In the genomic region with DNA sequence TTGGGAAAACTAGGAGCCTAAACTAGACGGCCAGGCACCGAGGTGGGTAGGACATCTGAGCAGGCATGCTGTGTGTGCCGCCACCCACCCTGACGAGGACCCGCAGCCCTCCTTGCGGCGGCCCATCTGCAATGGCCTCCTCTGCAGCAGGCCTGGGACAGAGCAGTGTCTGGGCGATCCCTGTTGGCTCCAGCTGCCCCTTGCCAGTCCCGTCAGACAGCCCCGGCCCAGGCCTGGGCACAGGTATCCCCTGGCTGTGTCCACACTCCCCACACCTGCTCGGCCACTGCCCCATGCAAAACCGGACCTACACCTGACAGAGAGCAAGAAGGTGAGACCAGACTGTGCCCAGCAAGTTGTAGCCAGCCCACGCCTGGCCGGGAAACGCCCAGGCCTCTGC, we compare ENCODE assay signal across 14 cellular contexts. TPM values are rescaled to one million over a fixed set of nuclear protein-coding genes. Genes with fewer than 3 reads are reported as not detected.
DNase-seq lines count a peak whose midpoint lies in the region; FAIRE-seq and TF ChIP-seq lines count a peak whose summit lies in the region.
"Had no signal": no experiment of that assay in that cellular context is flagged by ENCODE, and none has a peak within 500 bp of the region (broad histone marks: within the 10 kb centered on the region; RNA-seq: fewer than 3 reads in every experiment).

No MANE protein-coding gene starts in this region.

- BruUV-seq in A673 (replicated peaks; lab: Mats Ljungman, UMichigan) (no TSS peak), endothelial cell of umbilical vein (replicated peaks; lab: Mats Ljungman, UMichigan) (no TSS peak)

- H3K27me3 ChIP-seq in A673 (replicated peaks; ENCODE audit: insufficient read depth, low read depth, low read length, poor library complexity) (no peaks in the 10 kb centered on the region), DOHH2 (ENCODE audit: control insufficient read depth, low read length) (no peaks in the 10 kb centered on the region), endothelial cell of umbilical vein (ENCODE audit: control insufficient read depth in 2 of 2, insufficient read depth in 2 of 2, low read length in 2 of 2) (no peaks in the 10 kb centered on the region), tibial nerve (no peaks in the 10 kb centered on the region)

- H3K79me2 ChIP-seq in DOHH2 (ENCODE audit: control insufficient read depth, low read length): no peaks in the 10 kb centered on the region
- no peaks in the 10 kb centered on the region for H3K79me2 ChIP-seq in endothelial cell of umbilical vein (ENCODE audit: control insufficient read depth, insufficient read depth, low read length)

- POLR2A ChIA-PET in A673 (lab: Charles Lee; ENCODE audit: low non-redundant PET) (no interaction called here), endothelial cell of umbilical vein (lab: Charles Lee) (no interaction called here)

- dilution Hi-C loops in endothelial cell of umbilical vein (cut with MboI; ENCODE audit: extremely low pct_ligation_motif_present, low sequenced_read_pairs): no loop called here

- 91 to 96% methylated on average over 10 to 11 of the region's 15 CpGs for WGBS in tibial nerve, 2 donors

- CTCF ChIA-PET in A673 (lab: Charles Lee) (no interaction called here), endothelial cell of umbilical vein (lab: Charles Lee) (no interaction called here)

- DNase-seq in A673 (ENCODE audit: low spot score): no peak
- no peak for DNase-seq in endothelial cell of umbilical vein (ENCODE audit: low read depth, low spot score)
- DNase-seq in glomerular visceral epithelial cell (ENCODE audit: extremely low spot score): no peak
- no peak for DNase-seq in tibial nerve (ENCODE audit: low spot score in 2 of 2)
- DNase-seq in GM12892 (ENCODE audit: insufficient read length): no peak
- DNase-seq: activated CD4-positive, alpha-beta memory T cell treated with anti-CD3 and anti-CD28 coated beads for 36 hours; aorta; endodermal cell; GF-D8; GOT3; NCI-H1105 treated with DMSO at 0.1 percent for 48 hours; NCI-H748 treated with DMSO at 0.1 percent for 48 hours had no signal

- H3K36me3 ChIP-seq in A673 (ENCODE audit: insufficient read depth, low read length, poor library complexity, severe bottlenecking) (no peaks in the 10 kb centered on the region), DOHH2 (ENCODE audit: control insufficient read depth, low read length) (peaks cover 7% of the 10 kb centered on the region), endothelial cell of umbilical vein (ENCODE audit: control insufficient read depth in 2 of 2, extremely low read depth in 1 of 2, insufficient read depth in 2 of 2, low read length in 2 of 2) (peaks cover 0 to 12% of the 10 kb centered on the region in 2 experiments), tibial nerve (peaks cover 0 to 79% (median 0%) of the 10 kb centered on the region in 3 donors)

- H4K20me1 ChIP-seq in DOHH2 (ENCODE audit: control insufficient read depth, insufficient read depth, low read depth, low read length) (no peaks in the 10 kb centered on the region), endothelial cell of umbilical vein (replicated peaks; ENCODE audit: control insufficient read depth, extremely low read depth, insufficient read depth, low read length) (no peaks in the 10 kb centered on the region)

- H3K27ac ChIP-seq in A673 (ENCODE audit: low read depth, low read length, poor library complexity, severe bottlenecking) (peak overlapping the region; percentile 82), DOHH2 (ENCODE audit: low read depth, low read length) (peak overlapping the region; percentile 97; the same call in 1 of the 2 replicates), endothelial cell of umbilical vein (ENCODE audit: insufficient read depth, low read depth, low read length) (peak overlapping the region; percentile 83), tibial nerve (peak overlapping the region in 1 of 4 donors; percentile 23)

- intact Hi-C loops in A673 (cut with micrococcal nuclease; ENCODE audit: unreplicated experiment): no loop called here
- intact Hi-C loops in endothelial cell of umbilical vein (cut with micrococcal nuclease): no loop called here

- no peak overlapping the region for H2AFZ ChIP-seq in endothelial cell of umbilical vein (ENCODE audit: low read depth, low read length)

- TF ChIP-seq POLR2A in endothelial cell of umbilical vein (IDR thresholded peaks at IDR 0.05; ENCODE audit: low read depth, low read length): no peak
- no peak for TF ChIP-seq POLR2A in tibial nerve (IDR thresholded peaks at IDR 0.05)
- TF ChIP-seq POLR2A in GM12892 (IDR thresholded peaks at IDR 0.05; ENCODE audit: low read depth, low read length): no peak

- H3K9me3 ChIP-seq in A673 (ENCODE audit: low read depth, low read length, poor library complexity, severe bottlenecking): no peaks in the 10 kb centered on the region
- no peaks in the 10 kb centered on the region for H3K9me3 ChIP-seq in DOHH2 (ENCODE audit: control insufficient read depth, insufficient read depth, low read length)
- H3K9me3 ChIP-seq in endothelial cell of umbilical vein (replicated peaks; ENCODE audit: control insufficient read depth, insufficient read depth, low read length): no peaks in the 10 kb centered on the region
- no peaks in the 10 kb centered on the region for H3K9me3 ChIP-seq in tibial nerve

- H3K4me3 ChIP-seq in A673 (ENCODE audit: low read depth, low read length, poor library complexity, severe bottlenecking) (no peak overlapping the region), DOHH2 (ENCODE audit: low read length) (no peak overlapping the region), endothelial cell of umbilical vein (replicated peaks in 1 of 3; ENCODE audit: insufficient read depth in 1 of 3, low read depth in 1 of 3, low read length in 3 of 3) (no peak overlapping the region), tibial nerve (no peak overlapping the region)

- H3K4me2 ChIP-seq in DOHH2 (ENCODE audit: low read length) (no peak overlapping the region), endothelial cell of umbilical vein (ENCODE audit: insufficient read depth, low read length) (no peak overlapping the region)

- peaks cover 17% of the 10 kb centered on the region for H3F3A ChIP-seq in DOHH2 (ENCODE audit: control insufficient read depth, insufficient read depth)

- no peak overlapping the region for H3K9ac ChIP-seq in endothelial cell of umbilical vein (replicated peaks; ENCODE audit: extremely low read depth, insufficient read depth, low read length)

- H3K4me1 ChIP-seq in A673 (ENCODE audit: insufficient read depth, low read length, poor library complexity, severe bottlenecking): peaks cover 38% of the 10 kb centered on the region
- peaks cover 63% of the 10 kb centered on the region for H3K4me1 ChIP-seq in DOHH2 (ENCODE audit: control insufficient read depth, low read length)
- peaks cover 51% of the 10 kb centered on the region for H3K4me1 ChIP-seq in endothelial cell of umbilical vein (ENCODE audit: control insufficient read depth, extremely low read depth, insufficient read depth, low read length)
- H3K4me1 ChIP-seq in tibial nerve: peaks cover 0 to 26% (median 19%) of the 10 kb centered on the region in 4 donors

- FAIRE-seq in endothelial cell of umbilical vein (lab: Jason Lieb, UNC): no peak
- no peak for FAIRE-seq in GM12892 (lab: Jason Lieb, UNC)
- FAIRE-seq: RCC 7860 had no signal

- TF ChIP-seq CTCF in A673 (conservative IDR thresholded peaks at IDR 0.05; ENCODE audit: low read depth, low read length) (no peak), DOHH2 (IDR thresholded peaks at IDR 0.05; ENCODE audit: low read depth, low read length, poor library complexity, severe bottlenecking) (no peak), endothelial cell of umbilical vein (IDR thresholded peaks at IDR 0.05; ENCODE audit: extremely low read depth in 1 of 2, insufficient read depth in 1 of 2, low read depth in 1 of 2, low read length in 2 of 2) (no peak), tibial nerve (IDR thresholded peaks at IDR 0.05) (no peak)

- H3K9me1 ChIP-seq in endothelial cell of umbilical vein (replicated peaks; ENCODE audit: control insufficient read depth, extremely low read depth, insufficient read depth, low read length): no peaks in the 10 kb centered on the region

- no peak for TF ChIP-seq EP300 in tibial nerve (IDR thresholded peaks at IDR 0.05)

- no peaks in the 10 kb centered on the region for H3K9me2 ChIP-seq in DOHH2 (replicated peaks; ENCODE audit: control insufficient read depth, low read length)

RNA-seq across cellular contexts. Expression of a gene that starts 38.7 kb away (rescaled TPM):
- total RNA-seq in A673 (2021) (17.8 and 17.9 TPM in 2 replicates), endothelial cell of umbilical vein (5.9 and 11.2 TPM in 2 replicates), tibial nerve (1 to 10 TPM; 2.9 to 8.1 (median 6.3) TPM)
- polyA plus RNA-seq in endothelial cell of umbilical vein: 5.4 and 5.9 TPM in 2 replicates
- polyA plus RNA-seq in endothelial cell of umbilical vein (2011; cell fraction: cytosol; rRNA removed): 2.2 and 3.8 TPM in 2 replicates
- 2.7 and 3.2 TPM in 2 replicates for polyA plus RNA-seq in endothelial cell of umbilical vein (2011; cell fraction: nucleus; rRNA removed)
- polyA plus RNA-seq in endothelial cell of umbilical vein (2012): 3.5 and 3.6 TPM in 2 replicates
- 1.6 and 3.5 TPM in 2 replicates for polyA minus RNA-seq in endothelial cell of umbilical vein
- 1.7 TPM for polyA minus RNA-seq in endothelial cell of umbilical vein (2011; cell fraction: cytosol; rRNA and poly(A)+ RNA removed)
- polyA minus RNA-seq in endothelial cell of umbilical vein (2011; cell fraction: nucleus; rRNA and poly(A)+ RNA removed): 2.4 TPM in 2 replicates
- polyA plus RNA-seq in GM12892 (2012; ENCODE audit: missing spikeins): 1.6 TPM

RNA-seq across cellular contexts. Expression of a gene that starts 38.7 kb away (rescaled TPM):
- total RNA-seq in A673 (2021): 22.7 and 25.6 TPM in 2 replicates
- total RNA-seq in endothelial cell of umbilical vein: 31.9 and 32.1 TPM in 2 replicates
- polyA plus RNA-seq in endothelial cell of umbilical vein: 40.8 and 54.5 TPM in 2 replicates
- 21.6 and 22.9 TPM in 2 replicates for polyA plus RNA-seq in endothelial cell of umbilical vein (2011; cell fraction: cytosol; rRNA removed)
- polyA plus RNA-seq in endothelial cell of umbilical vein (2011; cell fraction: nucleus; rRNA removed): 43.8 and 53.4 TPM in 2 replicates
- 8.0 and 9.8 TPM in 2 replicates for polyA plus RNA-seq in endothelial cell of umbilical vein (2012)
- 84.1 and 88.0 TPM in 2 replicates for polyA minus RNA-seq in endothelial cell of umbilical vein
- polyA minus RNA-seq in endothelial cell of umbilical vein (2011; cell fraction: cytosol; rRNA and poly(A)+ RNA removed): 9.0 TPM
- polyA minus RNA-seq in endothelial cell of umbilical vein (2011; cell fraction: nucleus; rRNA and poly(A)+ RNA removed): 20.7 and 26.1 TPM in 2 replicates
- 10 to 100 TPM; 10.2 to 13.3 (median 11.4) TPM for total RNA-seq in tibial nerve
- 5.6 TPM for polyA plus RNA-seq in GM12892 (2012; ENCODE audit: missing spikeins)

RNA-seq across cellular contexts. Expression of a gene that starts 48.2 kb away (rescaled TPM):
- total RNA-seq in A673 (2021) (87.8 and 98.6 TPM in 2 replicates), endothelial cell of umbilical vein (221 and 246 TPM in 2 replicates), tibial nerve (100 to 1,000 TPM; 212 to 306 (median 240) TPM)
- polyA plus RNA-seq in endothelial cell of umbilical vein: 537 and 579 TPM in 2 replicates
- polyA plus RNA-seq in endothelial cell of umbilical vein (2011; cell fraction: cytosol; rRNA removed): 320 and 379 TPM in 2 replicates
- polyA plus RNA-seq in endothelial cell of umbilical vein (2011; cell fraction: nucleus; rRNA removed): 183 and 186 TPM in 2 replicates
- polyA plus RNA-seq in endothelial cell of umbilical vein (2012): 145 and 199 TPM in 2 replicates
- 206 and 246 TPM in 2 replicates for polyA minus RNA-seq in endothelial cell of umbilical vein
- 31.5 TPM for polyA minus RNA-seq in endothelial cell of umbilical vein (2011; cell fraction: cytosol; rRNA and poly(A)+ RNA removed)
- 38.0 and 46.4 TPM in 2 replicates for polyA minus RNA-seq in endothelial cell of umbilical vein (2011; cell fraction: nucleus; rRNA and poly(A)+ RNA removed)
- polyA plus RNA-seq in GM12892 (2012; ENCODE audit: missing spikeins): 34.5 TPM

RNA-seq across cellular contexts. Expression of a gene that starts 48.3 kb away (rescaled TPM):
- total RNA-seq in A673 (2021): 25.2 and 32.6 TPM in 2 replicates
- 211 and 245 TPM in 2 replicates for total RNA-seq in endothelial cell of umbilical vein
- 440 and 511 TPM in 2 replicates for polyA plus RNA-seq in endothelial cell of umbilical vein
- polyA plus RNA-seq in endothelial cell of umbilical vein (2011; cell fraction: cytosol; rRNA removed): 259 and 341 TPM in 2 replicates
- 576 and 663 TPM in 2 replicates for polyA plus RNA-seq in endothelial cell of umbilical vein (2011; cell fraction: nucleus; rRNA removed)
- 102 and 113 TPM in 2 replicates for polyA plus RNA-seq in endothelial cell of umbilical vein (2012)
- 102 and 126 TPM in 2 replicates for polyA minus RNA-seq in endothelial cell of umbilical vein
- 25.2 TPM for polyA minus RNA-seq in endothelial cell of umbilical vein (2011; cell fraction: cytosol; rRNA and poly(A)+ RNA removed)
- polyA minus RNA-seq in endothelial cell of umbilical vein (2011; cell fraction: nucleus; rRNA and poly(A)+ RNA removed): 91.1 and 144 TPM in 2 replicates
- total RNA-seq in tibial nerve: 10 to 100 TPM; 34.8 to 40.6 (median 37.8) TPM
- polyA plus RNA-seq in GM12892 (2012; ENCODE audit: missing spikeins): 10.2 TPM
